ENCODE assay signal across 32 cellular contexts in the genomic region with DNA sequence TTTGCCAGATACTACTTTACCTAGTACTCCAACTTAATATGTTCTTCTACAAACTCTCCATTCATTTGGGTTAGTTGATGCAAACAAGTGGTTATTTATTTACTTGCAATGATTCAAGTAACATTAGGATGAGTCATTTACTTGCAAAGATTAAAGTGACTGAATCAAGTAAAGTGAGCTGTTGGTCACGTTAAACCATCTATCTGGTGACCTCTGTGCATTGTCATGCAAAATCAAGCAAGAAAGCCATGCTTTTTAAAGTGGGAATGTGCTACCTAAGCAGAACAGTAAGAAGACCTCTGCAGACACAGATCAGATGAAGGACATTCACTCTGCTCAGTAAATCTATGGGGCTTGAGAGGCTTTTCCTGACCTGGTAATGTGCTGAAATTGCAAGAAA.
DNase-seq lines count a peak whose midpoint lies in the region; ATAC-seq and TF ChIP-seq lines count a peak whose summit lies in the region.
"Had no signal": no experiment of that assay in that cellular context is flagged by ENCODE, and none has a peak within 500 bp of the region (broad histone marks: within the 10 kb centered on the region; RNA-seq: fewer than 3 reads in every experiment).

No MANE protein-coding gene starts in this region.

- no peak for TF ChIP-seq CTCF in Calu3 (IDR thresholded peaks at IDR 0.05; ENCODE audit: unreplicated experiment)
- no peak for TF ChIP-seq CTCF in epithelial cell of proximal tubule (conservative IDR thresholded peaks at IDR 0.05; ENCODE audit: low read depth, low read length)
- no peak for TF ChIP-seq CTCF in dorsolateral prefrontal cortex (IDR thresholded peaks at IDR 0.05 in 54 of 56, conservative IDR thresholded peaks at IDR 0.05 in 2 of 56; ENCODE audit: low read depth in 1 of 56, partially characterized antibody in 56 of 56)
- TF ChIP-seq CTCF in lower lobe of right lung (IDR thresholded peaks at IDR 0.05), result no peak

- no peaks in the 10 kb centered on the region for H3K27me3 ChIP-seq in HUES48 (ENCODE audit: control insufficient read depth, insufficient read depth, low read length)
- no peaks in the 10 kb centered on the region for H3K27me3 ChIP-seq in dorsolateral prefrontal cortex
- no peaks in the 10 kb centered on the region for H3K27me3 ChIP-seq in lower lobe of right lung (ENCODE audit: low read depth)
- H3K27me3 ChIP-seq: BLaER1, heart right ventricle, ovary, stomach, thyroid gland had no signal

- H3K4me3 Mint-ChIP-seq in Calu3 (ENCODE audit: low read depth, unreplicated experiment), result no peak overlapping the region
- H3K4me3 Mint-ChIP-seq in activated T-cell treated with anti-CD3 and anti-CD28 coated beads, Interleukin-2, amount 50 U/mL, for 72 hours, result no peak overlapping the region
- H3K4me3 Mint-ChIP-seq: activated CD4-positive, alpha-beta T cell treated with anti-CD3 and anti-CD28 coated beads, Interleukin-2, amount 10 ng/mL, durations not matched to agents 24 days and 14 days; activated CD8-positive, alpha-beta memory T cell treated with anti-CD3 and anti-CD28 coated beads, Interleukin-2, amount 10 ng/mL, durations not matched to agents 7 days and 5 days; brain; nephron progenitor cell had no signal

- H3K27me3 Mint-ChIP-seq in Calu3 (ENCODE audit: unreplicated experiment), result no peaks in the 10 kb centered on the region
- no peaks in the 10 kb centered on the region for H3K27me3 Mint-ChIP-seq in activated T-cell treated with anti-CD3 and anti-CD28 coated beads, Interleukin-2, amount 50 U/mL, for 72 hours (ENCODE audit: low read depth)
- H3K27me3 Mint-ChIP-seq: activated CD4-positive, alpha-beta T cell treated with anti-CD3 and anti-CD28 coated beads, Interleukin-2, amount 10 ng/mL, durations not matched to agents 24 days and 14 days; activated CD8-positive, alpha-beta memory T cell treated with anti-CD3 and anti-CD28 coated beads, Interleukin-2, amount 10 ng/mL, durations not matched to agents 7 days and 5 days; brain had no signal

- H3K9me3 ChIP-seq in HUES48 (ENCODE audit: control insufficient read depth, insufficient read depth, low read length) (no peaks in the 10 kb centered on the region), lower lobe of right lung (no peaks in the 10 kb centered on the region)
- H3K9me3 ChIP-seq: BLaER1, heart right ventricle, ovary, stomach, thyroid gland had no signal

- intact Hi-C loops in Calu3 (cut with micrococcal nuclease; ENCODE audit: unreplicated experiment), result no loop called here
- intact Hi-C loops in dorsolateral prefrontal cortex (cut with DNase I), result no loop called here
- intact Hi-C loops in lower lobe of right lung (cut with DNase I), result no loop called here

- CTCF ChIA-PET in Calu3 (lab: Charles Lee), result no interaction called here

- DNase-seq in Calu3, result no peak
- peak; percentile 44 for DNase-seq in epithelial cell of proximal tubule (ENCODE audit: low read depth)
- DNase-seq in kidney glomerular epithelial cell (lab: John Stamatoyannopoulos, UW), result peak; percentile 10
- DNase-seq in activated T-cell treated with anti-CD3 and anti-CD28 coated beads, Interleukin-2, amount 50 U/mL, for 72 hours, result no peak
- no peak for DNase-seq in dorsolateral prefrontal cortex
- DNase-seq in A172 (ENCODE audit: low spot score), result no peak
- no peak for DNase-seq in lower lobe of right lung
- DNase-seq: ACHN; activated CD4-positive, alpha-beta T cell treated with anti-CD3 and anti-CD28 coated beads, Interleukin-2, amount 10 ng/mL, durations not matched to agents 24 days and 14 days; activated CD8-positive, alpha-beta memory T cell treated with anti-CD3 and anti-CD28 coated beads, Interleukin-2, amount 10 ng/mL, durations not matched to agents 7 days and 5 days; activated naive CD4-positive, alpha-beta T cell treated with Interleukin-2 at 50 U/mL for 16 hours; activated T-cell treated with anti-CD3 and anti-CD28 coated beads, Interleukin-2, amount 50 U/mL, for 48 hours; DMS79 treated with DMSO at 0.1 percent for 48 hours; erythroblast; heart right ventricle; Kasumi-1; kidney; mammary epithelial cell; MV-4-11; nephron progenitor cell; ovary; SHP77; stimulated activated CD4-positive, alpha-beta T cell treated with anti-CD3 and anti-CD28 coated beads, Interleukin-2, amount 100 ng/mL, for 24 hours; stomach; T-helper 9 cell; thyroid gland had no signal

- H3K4me1 Mint-ChIP-seq in Calu3 (ENCODE audit: low read depth, unreplicated experiment), result peaks cover 26% of the 10 kb centered on the region
- H3K4me1 Mint-ChIP-seq in activated T-cell treated with anti-CD3 and anti-CD28 coated beads, Interleukin-2, amount 50 U/mL, for 72 hours (ENCODE audit: low read depth), result no peaks in the 10 kb centered on the region
- H3K4me1 Mint-ChIP-seq: activated CD4-positive, alpha-beta T cell treated with anti-CD3 and anti-CD28 coated beads, Interleukin-2, amount 10 ng/mL, durations not matched to agents 24 days and 14 days; activated CD8-positive, alpha-beta memory T cell treated with anti-CD3 and anti-CD28 coated beads, Interleukin-2, amount 10 ng/mL, durations not matched to agents 7 days and 5 days; brain; nephron progenitor cell had no signal

- no peaks in the 10 kb centered on the region for H3K36me3 ChIP-seq in HUES48 (ENCODE audit: control insufficient read depth, insufficient read depth, low read length)
- no peaks in the 10 kb centered on the region for H3K36me3 ChIP-seq in lower lobe of right lung
- H3K36me3 ChIP-seq: BLaER1, heart right ventricle, ovary, stomach, thyroid gland had no signal

- H3K9me3 Mint-ChIP-seq in Calu3 (ENCODE audit: low read depth, unreplicated experiment), result no peaks in the 10 kb centered on the region
- peaks cover 0 to 8% of the 10 kb centered on the region in 2 donors for H3K9me3 Mint-ChIP-seq in activated T-cell treated with anti-CD3 and anti-CD28 coated beads, Interleukin-2, amount 50 U/mL, for 72 hours
- H3K9me3 Mint-ChIP-seq: activated CD4-positive, alpha-beta T cell treated with anti-CD3 and anti-CD28 coated beads, Interleukin-2, amount 10 ng/mL, durations not matched to agents 24 days and 14 days; brain; nephron progenitor cell had no signal

- BruUV-seq in Calu3 (replicated peaks; lab: Mats Ljungman, UMichigan), result no TSS peak

- no peak for ATAC-seq in activated T-cell treated with anti-CD3 and anti-CD28 coated beads, Interleukin-2, amount 50 U/mL, for 72 hours (replicated peaks in 1 of 2)
- ATAC-seq in lower lobe of right lung, result no peak
- ATAC-seq: activated CD8-positive, alpha-beta memory T cell treated with anti-CD3 and anti-CD28 coated beads, Interleukin-2, amount 10 ng/mL, durations not matched to agents 7 days and 5 days; heart right ventricle; HepG2 had no signal

- no peak overlapping the region for H3K4me3 ChIP-seq in HUES48 (ENCODE audit: low read depth, low read length)
- no peak overlapping the region for H3K4me3 ChIP-seq in epithelial cell of proximal tubule (ENCODE audit: low read depth, low read length)
- H3K4me3 ChIP-seq in dorsolateral prefrontal cortex, result no peak overlapping the region
- H3K4me3 ChIP-seq in lower lobe of right lung, result no peak overlapping the region
- H3K4me3 ChIP-seq: BLaER1, heart right ventricle, ovary, stomach, thyroid gland had no signal

- H3K27ac ChIP-seq in HUES48 (ENCODE audit: low read depth, low read length) (peak overlapping the region; percentile 59), dorsolateral prefrontal cortex (no peak overlapping the region), lower lobe of right lung (no peak overlapping the region)
- H3K27ac ChIP-seq: BLaER1, heart right ventricle, HL-60, ovary, stomach, thyroid gland, VCaP had no signal

- H3K4me1 ChIP-seq in HUES48 (ENCODE audit: control insufficient read depth, insufficient read depth, low read length) (peaks cover 17% of the 10 kb centered on the region), lower lobe of right lung (no peaks in the 10 kb centered on the region)
- H3K4me1 ChIP-seq: BLaER1, heart right ventricle, stomach, thyroid gland had no signal

- no peaks in the 10 kb centered on the region for H3K36me3 Mint-ChIP-seq in Calu3 (ENCODE audit: insufficient read depth, unreplicated experiment)
- no peaks in the 10 kb centered on the region for H3K36me3 Mint-ChIP-seq in activated T-cell treated with anti-CD3 and anti-CD28 coated beads, Interleukin-2, amount 50 U/mL, for 72 hours (ENCODE audit: insufficient read depth in 2 of 2)
- H3K36me3 Mint-ChIP-seq: activated CD8-positive, alpha-beta memory T cell treated with anti-CD3 and anti-CD28 coated beads, Interleukin-2, amount 10 ng/mL, durations not matched to agents 7 days and 5 days; brain had no signal

- peak overlapping the region; percentile 28 for H3K27ac Mint-ChIP-seq in Calu3 (ENCODE audit: unreplicated experiment)
- no peak overlapping the region for H3K27ac Mint-ChIP-seq in activated T-cell treated with anti-CD3 and anti-CD28 coated beads, Interleukin-2, amount 50 U/mL, for 72 hours
- H3K27ac Mint-ChIP-seq: activated CD4-positive, alpha-beta T cell treated with anti-CD3 and anti-CD28 coated beads, Interleukin-2, amount 10 ng/mL, durations not matched to agents 24 days and 14 days; activated CD8-positive, alpha-beta memory T cell treated with anti-CD3 and anti-CD28 coated beads, Interleukin-2, amount 10 ng/mL, durations not matched to agents 7 days and 5 days; brain; nephron progenitor cell had no signal

- H3K9ac ChIP-seq in HUES48 (ENCODE audit: low read depth, low read length), result no peak overlapping the region
- H3K9ac ChIP-seq: BLaER1 had no signal

Comparison
In these comparisons a context has a peak if more than half of its experiments do, and no peak if none do; other contexts are left out.
1. DNase-seq: peak in epithelial cell of proximal tubule (single experiment) and kidney glomerular epithelial cell (single experiment); none in Calu3 (single experiment), activated T-cell treated with anti-CD3 and anti-CD28 coated beads, Interleukin-2, amount 50 U/mL, for 72 hours (0 of 2), dorsolateral prefrontal cortex (0 of 10), A172 (single experiment) and lower lobe of right lung (single experiment).